13 cellular contexts compared by ENCODE assay signal in the genomic region with DNA sequence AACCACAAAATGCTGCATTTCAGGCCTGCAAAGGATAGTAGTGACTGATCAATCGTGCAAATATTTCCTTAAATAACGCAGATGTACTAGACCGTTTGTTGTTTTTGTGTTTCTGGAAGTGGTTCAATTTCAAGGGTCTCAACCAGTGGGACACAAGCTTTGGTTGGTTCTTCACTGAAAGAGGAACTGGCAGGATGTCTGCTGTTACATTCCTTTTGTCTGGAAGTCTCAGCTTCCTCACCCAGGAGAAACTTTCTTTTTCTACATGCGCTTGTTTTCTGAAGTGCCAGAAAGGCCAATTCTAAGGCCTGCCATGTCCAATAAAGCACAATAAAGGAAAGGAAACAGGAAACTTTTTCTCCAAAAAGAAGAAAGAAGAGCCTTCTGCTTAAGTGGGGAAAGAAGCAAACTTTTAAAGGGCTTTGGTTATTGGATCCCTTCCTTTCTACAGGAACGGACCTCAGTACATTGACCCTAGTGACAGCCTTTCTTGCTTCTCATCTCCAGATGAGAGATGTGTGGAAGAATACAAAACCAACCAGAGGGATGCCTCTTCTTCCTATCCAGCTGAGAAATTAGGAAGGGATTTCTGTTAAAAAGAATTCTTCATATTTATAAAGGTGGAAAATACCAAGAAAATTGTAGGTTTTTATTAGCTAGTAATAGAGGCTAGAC. TPM values are rescaled to one million over a fixed set of nuclear protein-coding genes. Genes with fewer than 3 reads are reported as not detected.
DNase-seq lines count a peak whose midpoint lies in the region; ATAC-seq and TF ChIP-seq lines count a peak whose summit lies in the region.
"Had no signal": no experiment of that assay in that cellular context is flagged by ENCODE, and none has a peak within 500 bp of the region (broad histone marks: within the 10 kb centered on the region; RNA-seq: fewer than 3 reads in every experiment).

No MANE protein-coding gene starts in this region.

- no peaks in the 10 kb centered on the region for H3K36me3 ChIP-seq in SJCRH30
- H3K36me3 ChIP-seq in osteoblast (ENCODE audit: insufficient read depth, low read length), result peaks cover 22% of the 10 kb centered on the region
- H3K36me3 ChIP-seq: WERI-Rb-1 had no signal

- peak overlapping the region; percentile 47 for H3K27ac ChIP-seq in SJCRH30
- H3K27ac ChIP-seq in osteoblast (ENCODE audit: low read depth, low read length), result peak overlapping the region; percentile 90
- H3K27ac ChIP-seq: WERI-Rb-1 had no signal

- H3K27me3 ChIP-seq in SJCRH30, result no peaks in the 10 kb centered on the region
- no peaks in the 10 kb centered on the region for H3K27me3 ChIP-seq in osteoblast (ENCODE audit: insufficient read depth, low read length)

- DNase-seq in EL, result peak; percentile 86
- peak in 1 of 2 experiments; percentile 13 for DNase-seq in SJCRH30
- DNase-seq in fibroblast of pulmonary artery (ENCODE audit: low read depth), result peak; percentile 49
- DNase-seq in osteoblast (ENCODE audit: insufficient read length, low spot score, missing footprints), result peak; percentile 3
- no peak for DNase-seq in DMS53 (lab: John Stamatoyannopoulos, UW)
- no peak for DNase-seq in HuH-7.5 (ENCODE audit: low spot score)
- DNase-seq: activated CD8-positive, alpha-beta memory T cell treated with anti-CD3 and anti-CD28 coated beads, Interleukin-2, amount 50 U/mL, for 4 hours; activated naive CD8-positive, alpha-beta T cell treated with anti-CD3 and anti-CD28 coated beads for 36 hours; NCI-H187; SIG-M5; WERI-Rb-1 had no signal

- no peaks in the 10 kb centered on the region for H4K20me1 ChIP-seq in osteoblast (ENCODE audit: insufficient read depth, low read length)

- TF ChIP-seq CTCF in fibroblast of pulmonary artery (IDR thresholded peaks at IDR 0.05; ENCODE audit: low read length, missing control alignments) (no peak), osteoblast (IDR thresholded peaks at IDR 0.05; ENCODE audit: extremely low read depth, low read depth, low read length) (no peak)

- no peak for ATAC-seq in GM21381 (IDR thresholded peaks at IDR 0.05; ENCODE audit: unreplicated experiment)
- ATAC-seq in HG03025 (IDR thresholded peaks at IDR 0.05; ENCODE audit: low FRiP score, unreplicated experiment), result no peak

- H3K79me2 ChIP-seq in osteoblast (ENCODE audit: insufficient read depth, low read length), result peaks cover 25% of the 10 kb centered on the region

- peaks cover 37% of the 10 kb centered on the region for H3K4me1 ChIP-seq in SJCRH30
- peaks cover 46% of the 10 kb centered on the region for H3K4me1 ChIP-seq in osteoblast (ENCODE audit: insufficient read depth, low read length)

- H3K4me2 ChIP-seq in osteoblast (ENCODE audit: insufficient read depth, low read length), result peak overlapping the region; percentile 93

- H3K9me3 ChIP-seq in SJCRH30 (replicated peaks) (no peaks in the 10 kb centered on the region), osteoblast (ENCODE audit: low read depth, low read length) (no peaks in the 10 kb centered on the region)

- H2AFZ ChIP-seq in osteoblast (ENCODE audit: low read length), result peak overlapping the region; percentile 52

- H3K4me3 ChIP-seq in SJCRH30 (no peak overlapping the region), fibroblast of pulmonary artery (replicated peaks; ENCODE audit: low read depth, low read length) (no peak overlapping the region), osteoblast (ENCODE audit: insufficient read depth, low read length) (peak overlapping the region; percentile 96)

RNA-seq across cellular contexts. Expression of gene DKK1, which starts 4.2 kb away (rescaled TPM):
- total RNA-seq in SJCRH30 (2014; rRNA removed; shearing (Covaris generic)), result 0.38 and 0.56 TPM in 2 replicates
- total RNA-seq in osteoblast, result 50.7 and 66.2 TPM in 2 replicates
- total RNA-seq: activated naive CD8-positive, alpha-beta T cell treated with anti-CD3 and anti-CD28 coated beads for 36 hours had no signal

Comparison
In these comparisons a context has a peak if more than half of its experiments do, and no peak if none do; other contexts are left out.
1. DNase-seq: peak in EL (single experiment), fibroblast of pulmonary artery (single experiment) and osteoblast (single experiment); none in DMS53 (single experiment) and HuH-7.5 (single experiment).
2. RNA of gene DKK1, which starts 4.2 kb away (total RNA-seq): 50.7 to 66.2 TPM in osteoblast; 0.38 to 0.56 TPM in SJCRH30; every median in the first group is over 10 times any median in the second.